In genomic region chr1:202825748-202826147, GRCh38 we compare ENCODE assay signal across 31 cellular contexts. TPM values are rescaled to one million over a fixed set of nuclear protein-coding genes. Genes with fewer than 3 reads are reported as not detected.
"Had no signal": no experiment of that assay in that cellular context is flagged by ENCODE, and none has a peak within 500 bp of the region (broad histone marks: within the 10 kb centered on the region; RNA-seq: fewer than 3 reads in every experiment).

No MANE protein-coding gene starts in this region.

- H3K4me1 ChIP-seq: esophagus muscularis mucosa, gastrocnemius medialis, heart right ventricle, left ventricle myocardium inferior, right atrium auricular region, thyroid gland, upper lobe of left lung, vagina had no signal

- H3K4me3 ChIP-seq: dorsolateral prefrontal cortex, esophagus muscularis mucosa, gastrocnemius medialis, heart right ventricle, left ventricle myocardium inferior, lung, ovary, right atrium auricular region, suprapubic skin, thyroid gland, upper lobe of left lung, vagina had no signal

- H3K9me3 ChIP-seq: esophagus muscularis mucosa, gastrocnemius medialis, heart right ventricle, left ventricle myocardium inferior, neutrophil, ovary, right atrium auricular region, suprapubic skin, thyroid gland, upper lobe of left lung, vagina had no signal

- H3K4me3 Mint-ChIP-seq: immature natural killer cell; naive thymus-derived CD4-positive, alpha-beta T cell; nephron progenitor cell; stimulated activated effector memory CD8-positive, alpha-beta T cell treated with anti-CD3 and anti-CD28 coated beads, Interleukin-12 subunit alpha, Interleukin-12 subunit beta, amount 100 ng/mL, for 72 hours had no signal

- H3K9me3 Mint-ChIP-seq: immature natural killer cell; naive thymus-derived CD4-positive, alpha-beta T cell; nephron progenitor cell; stimulated activated effector memory CD8-positive, alpha-beta T cell treated with anti-CD3 and anti-CD28 coated beads, Interleukin-12 subunit alpha, Interleukin-12 subunit beta, amount 100 ng/mL, for 72 hours had no signal

- FAIRE-seq: endometrium, kidney, small intestine had no signal

- DNase-seq: cortex of kidney; dorsolateral prefrontal cortex; effector memory CD4-positive, alpha-beta T cell; gastrocnemius medialis; heart right ventricle; hypothalamus; immature natural killer cell; kidney; left cardiac atrium; left ventricle myocardium inferior; mesendoderm; naive thymus-derived CD4-positive, alpha-beta T cell; nephron progenitor cell; ovary; small intestine; stimulated activated CD4-positive, alpha-beta T cell treated with anti-CD3 and anti-CD28 coated beads, Interleukin-2, amount 100 ng/mL, for 48 hours; stimulated activated CD8-positive, alpha-beta memory T cell treated with anti-CD3 and anti-CD28 coated beads, Interleukin-4, amount 100 ng/mL, for 48 hours; stimulated activated naive CD8-positive, alpha-beta T cell treated with anti-CD3 and anti-CD28 coated beads, Interleukin-15, Interleukin-2, amounts not matched to agents 100 U/mL and 50 U/mL, for 24 hours; thyroid gland had no signal

- H3K27ac ChIP-seq: dorsolateral prefrontal cortex, epithelial cell of prostate, esophagus muscularis mucosa, gastrocnemius medialis, heart right ventricle, left ventricle myocardium inferior, neutrophil, ovary, right atrium auricular region, suprapubic skin, thyroid gland, upper lobe of left lung, vagina had no signal

- H3K4me1 Mint-ChIP-seq: immature natural killer cell; nephron progenitor cell; stimulated activated effector memory CD8-positive, alpha-beta T cell treated with anti-CD3 and anti-CD28 coated beads, Interleukin-12 subunit alpha, Interleukin-12 subunit beta, amount 100 ng/mL, for 72 hours had no signal

- H3K36me3 ChIP-seq: esophagus muscularis mucosa, gastrocnemius medialis, heart right ventricle, left ventricle myocardium inferior, neutrophil, ovary, right atrium auricular region, suprapubic skin, thyroid gland, upper lobe of left lung, vagina had no signal

- H3K36me3 Mint-ChIP-seq: immature natural killer cell; stimulated activated effector memory CD8-positive, alpha-beta T cell treated with anti-CD3 and anti-CD28 coated beads, Interleukin-12 subunit alpha, Interleukin-12 subunit beta, amount 100 ng/mL, for 72 hours had no signal

- H3K27me3 ChIP-seq: dorsolateral prefrontal cortex, gastrocnemius medialis, neutrophil, ovary, right atrium auricular region, suprapubic skin, thyroid gland, upper lobe of left lung, vagina had no signal

- H3K27ac Mint-ChIP-seq: immature natural killer cell; naive thymus-derived CD4-positive, alpha-beta T cell; nephron progenitor cell; stimulated activated effector memory CD8-positive, alpha-beta T cell treated with anti-CD3 and anti-CD28 coated beads, Interleukin-12 subunit alpha, Interleukin-12 subunit beta, amount 100 ng/mL, for 72 hours had no signal

RNA-seq across cellular contexts. Expression of gene PCAT6, which starts 15.0 kb away (rescaled TPM):
- total RNA-seq: esophagus muscularis mucosa, fibroblast of villous mesenchyme, mononuclear cell, right atrium auricular region, thyroid gland, vagina had no signal
- polyA plus RNA-seq: naive thymus-derived CD4-positive, alpha-beta T cell had no signal
